Comparison of ENCODE assay signal across 8 cellular contexts in the genomic region with DNA sequence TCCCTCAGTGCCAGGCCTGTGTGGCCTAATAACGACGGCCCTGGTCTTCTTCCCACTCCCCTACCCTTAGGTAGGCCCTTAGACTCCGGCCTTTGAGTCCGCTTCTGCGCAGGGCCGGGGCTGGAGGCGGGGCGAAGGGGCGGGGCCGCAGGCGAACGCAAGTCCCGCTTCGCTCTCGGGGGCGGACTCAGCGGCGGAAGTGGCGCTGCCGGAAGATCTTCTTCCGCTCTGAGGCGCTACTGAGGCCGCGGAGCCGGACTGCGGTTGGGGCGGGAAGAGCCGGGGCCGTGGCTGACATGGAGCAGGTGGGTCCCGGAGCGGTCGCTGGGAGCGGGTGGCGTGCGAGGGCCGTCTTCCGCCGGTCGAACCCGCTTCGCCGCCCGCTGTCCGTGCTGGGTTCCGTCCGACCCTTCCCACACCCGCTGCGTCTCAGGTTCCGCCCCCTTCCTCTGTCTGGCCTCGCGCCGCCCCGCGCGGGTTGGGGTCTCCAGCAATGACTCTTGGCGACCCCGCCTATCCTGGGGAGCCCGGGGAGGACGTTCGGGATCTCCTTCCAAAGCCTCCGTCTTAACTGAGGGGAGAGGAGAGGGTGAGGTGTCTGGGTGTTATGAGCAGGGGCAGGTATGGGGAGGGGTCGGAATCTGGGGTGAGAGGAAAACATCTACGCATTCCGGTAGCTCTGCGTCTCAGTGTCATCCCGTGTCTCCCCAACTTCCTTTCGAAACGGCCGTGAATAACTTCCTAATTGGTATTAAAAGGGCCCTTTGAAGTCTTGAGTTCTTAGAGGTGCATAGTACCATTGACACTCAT. TPM values are rescaled to one million over a fixed set of nuclear protein-coding genes. Genes with fewer than 3 reads are reported as not detected.
A peak's percentile ranks its signal among the peaks of the same experiment; 100 is the strongest.
DNase-seq lines count a peak whose midpoint lies in the region; ATAC-seq and TF ChIP-seq lines count a peak whose summit lies in the region.

A gene (plus strand): TSS at position 218 of the 810 bp plus-strand sequence. CDS start 16,388 bp downstream, outside the sequence.

- ATAC-seq in GM19023 (IDR thresholded peaks at IDR 0.05; ENCODE audit: unreplicated experiment) (peak; percentile 80), HG03432 (IDR thresholded peaks at IDR 0.05; ENCODE audit: unreplicated experiment) (peak; percentile 80), left lobe of liver (peak; percentile 95)

- peaks cover 52% of the 10 kb centered on the region for H3K4me1 Mint-ChIP-seq in activated CD4-positive, alpha-beta T cell treated with anti-CD3 and anti-CD28 coated beads, Interleukin-2, amount 10 ng/mL, durations not matched to agents 7 days and 5 days

- POLR2A ChIA-PET in activated CD4-positive, alpha-beta T cell treated with anti-CD3 and anti-CD28 coated beads, Interleukin-2, amount 10 ng/mL, durations not matched to agents 7 days and 5 days (lab: Charles Lee): no interaction called here

- H3K27me3 Mint-ChIP-seq in activated CD4-positive, alpha-beta T cell treated with anti-CD3 and anti-CD28 coated beads, Interleukin-2, amount 10 ng/mL, durations not matched to agents 7 days and 5 days: no peaks in the 10 kb centered on the region

- H3K27ac Mint-ChIP-seq in activated CD4-positive, alpha-beta T cell treated with anti-CD3 and anti-CD28 coated beads, Interleukin-2, amount 10 ng/mL, durations not matched to agents 7 days and 5 days: peak within 1 kb of the TSS; percentile 89

- no peak; the same call in 1 of the 2 replicates for TF ChIP-seq CTCF in AG09319 (IDR thresholded peaks at IDR 0.05; ENCODE audit: low read depth, low read length)

- peak within 1 kb of the TSS; percentile 91 for H3K4me3 Mint-ChIP-seq in activated CD4-positive, alpha-beta T cell treated with anti-CD3 and anti-CD28 coated beads, Interleukin-2, amount 10 ng/mL, durations not matched to agents 7 days and 5 days

- peak; percentile 72 for DNase-seq in AG09319 (ENCODE audit: extremely low read depth, low read depth)
- DNase-seq in NCI-H510A (lab: John Stamatoyannopoulos, UW): peak; percentile 90
- DNase-seq in activated CD4-positive, alpha-beta T cell treated with anti-CD3 and anti-CD28 coated beads, Interleukin-2, amount 10 ng/mL, durations not matched to agents 7 days and 5 days: peak; percentile 91
- peak; percentile 53 for DNase-seq in cortex of kidney (lab: John Stamatoyannopoulos, UW)
- peak; percentile 94 for DNase-seq in left lobe of liver (ENCODE audit: low spot score)
- DNase-seq in stimulated activated CD4-positive, alpha-beta T cell treated with anti-CD3 and anti-CD28 coated beads, Interleukin-1b, Interleukin-23, amount 100 ng/mL, for 48 hours: peak; percentile 90

- CTCF ChIA-PET in activated CD4-positive, alpha-beta T cell treated with anti-CD3 and anti-CD28 coated beads, Interleukin-2, amount 10 ng/mL, durations not matched to agents 7 days and 5 days (lab: Charles Lee): interaction anchor here (0.5 to 6.7 kb wide), 7 partner anchors 9 to 127 kb away, joined by 3 to 108 read pairs (median 3); a partner anchor contains a TSS

- peaks cover 7% of the 10 kb centered on the region for H3K36me3 Mint-ChIP-seq in activated CD4-positive, alpha-beta T cell treated with anti-CD3 and anti-CD28 coated beads, Interleukin-2, amount 10 ng/mL, durations not matched to agents 7 days and 5 days (ENCODE audit: low read depth)

- H3K9me3 Mint-ChIP-seq in activated CD4-positive, alpha-beta T cell treated with anti-CD3 and anti-CD28 coated beads, Interleukin-2, amount 10 ng/mL, durations not matched to agents 7 days and 5 days: no peaks in the 10 kb centered on the region

RNA-seq across cellular contexts. Expression of the gene that starts here (rescaled TPM):
- total RNA-seq in activated CD4-positive, alpha-beta T cell treated with anti-CD3 and anti-CD28 coated beads, Interleukin-2, amount 10 ng/mL, durations not matched to agents 7 days and 5 days: 10 to 100 TPM; 70.0 to 72.8 TPM
- 27.3 TPM for total RNA-seq in left lobe of liver

Comparison
In these comparisons a context has a peak if more than half of its experiments do, and no peak if none do; other contexts are left out.
1. Peak in every context shown above with its lines: DNase-seq and ATAC-seq.